In the genomic region with DNA sequence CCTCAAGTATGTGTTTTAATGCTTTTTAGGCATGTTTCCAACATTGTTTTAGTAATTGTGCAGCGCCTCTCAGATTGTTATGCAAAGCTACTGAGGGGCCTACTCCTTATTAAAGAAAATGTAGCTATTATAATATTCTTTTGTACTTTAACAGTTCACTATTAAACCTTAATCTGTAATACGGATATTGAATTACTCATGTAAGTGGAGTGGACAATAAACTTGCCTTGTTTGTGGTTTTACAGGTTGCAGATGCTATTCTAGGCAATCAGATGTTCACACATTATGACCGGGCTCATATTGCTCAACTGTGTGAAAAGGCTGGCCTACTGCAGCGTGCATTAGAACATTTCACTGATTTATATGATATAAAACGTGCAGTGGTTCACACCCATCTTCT, we compare ENCODE assay signal across 1 cellular context.
TF ChIP-seq lines count a peak whose summit lies in the region.

No MANE protein-coding gene starts in this region.

TF ChIP-seq in GM12878, 131 proteins besides CTCF, POLR2A, EP300 and RAD21:
- TF ChIP-seq NFXL1 (IDR thresholded peaks at IDR 0.05; ENCODE audit: borderline replicate concordance) (no peak), RUNX3 (IDR thresholded peaks at IDR 0.05; ENCODE audit: low read length) (peak; percentile 14; the same call in 1 of the 2 replicates)
